In genomic region chr18:64539852-64540251, GRCh38 we compare ENCODE assay signal across 21 cellular contexts.
"Had no signal": no experiment of that assay in that cellular context is flagged by ENCODE, and none has a peak within 500 bp of the region (broad histone marks: within the 10 kb centered on the region; RNA-seq: fewer than 3 reads in every experiment).

No MANE protein-coding gene starts in this region.

- H3K27me3 ChIP-seq: foreskin keratinocyte had no signal

- ATAC-seq: activated CD4-positive, alpha-beta T cell treated with anti-CD3 and anti-CD28 coated beads for 36 hours; activated naive CD8-positive, alpha-beta T cell treated with anti-CD3 and anti-CD28 coated beads, Interleukin-2, amount 50 U/mL, for 24 hours; foreskin keratinocyte; left ventricle myocardium superior; mucosa of descending colon; sciatic nerve; stimulated activated effector memory CD8-positive, alpha-beta T cell treated with anti-CD3 and anti-CD28 coated beads, Interleukin-12 subunit alpha, Interleukin-12 subunit beta, amount 100 ng/mL, for 72 hours; T-cell had no signal

- H3K4me3 ChIP-seq: mucosa of descending colon had no signal

- H3K4me3 Mint-ChIP-seq: activated B cell treated with CpG ODN at 0.5 μM for 24 hours; activated CD4-positive, alpha-beta T cell treated with anti-CD3 and anti-CD28 coated beads for 36 hours; activated naive CD8-positive, alpha-beta T cell treated with anti-CD3 and anti-CD28 coated beads, Interleukin-2, amount 50 U/mL, for 24 hours; brain; immature natural killer cell; stimulated activated effector memory CD8-positive, alpha-beta T cell treated with anti-CD3 and anti-CD28 coated beads, Interleukin-12 subunit alpha, Interleukin-12 subunit beta, amount 100 ng/mL, for 72 hours; T-cell; T-helper 2 cell treated with Interferon-gamma antibody and Interleukin-4, amounts not matched to agents 5 μg/mL and 100 μg/mL, for 36 hours had no signal

- H3K27ac ChIP-seq: foreskin keratinocyte had no signal

- H3K36me3 Mint-ChIP-seq: brain; immature natural killer cell; stimulated activated effector memory CD8-positive, alpha-beta T cell treated with anti-CD3 and anti-CD28 coated beads, Interleukin-12 subunit alpha, Interleukin-12 subunit beta, amount 100 ng/mL, for 72 hours; T-cell had no signal

- H3K4me1 ChIP-seq: foreskin keratinocyte had no signal

- H3K9me3 ChIP-seq: mucosa of descending colon had no signal

- H3K9me3 Mint-ChIP-seq: activated B cell treated with CpG ODN at 0.5 μM for 24 hours had no signal

- H3K27me3 Mint-ChIP-seq: activated B cell treated with CpG ODN at 0.5 μM for 24 hours; activated CD4-positive, alpha-beta T cell treated with anti-CD3 and anti-CD28 coated beads for 36 hours; activated naive CD8-positive, alpha-beta T cell treated with anti-CD3 and anti-CD28 coated beads, Interleukin-2, amount 50 U/mL, for 24 hours; brain; T-cell had no signal

- H3K27ac Mint-ChIP-seq: activated B cell treated with CpG ODN at 0.5 μM for 24 hours; activated CD4-positive, alpha-beta T cell treated with anti-CD3 and anti-CD28 coated beads for 36 hours; activated naive CD8-positive, alpha-beta T cell treated with anti-CD3 and anti-CD28 coated beads, Interleukin-2, amount 50 U/mL, for 24 hours; brain; immature natural killer cell; stimulated activated effector memory CD8-positive, alpha-beta T cell treated with anti-CD3 and anti-CD28 coated beads, Interleukin-12 subunit alpha, Interleukin-12 subunit beta, amount 100 ng/mL, for 72 hours; T-cell; T-helper 2 cell treated with Interferon-gamma antibody and Interleukin-4, amounts not matched to agents 5 μg/mL and 100 μg/mL, for 36 hours had no signal

- DNase-seq: activated B cell treated with CpG ODN at 0.5 μM for 24 hours; activated CD4-positive, alpha-beta T cell treated with anti-CD3 and anti-CD28 coated beads for 36 hours; activated CD4-positive, alpha-beta T cell treated with anti-CD3 and anti-CD28 coated beads, Interleukin-2, amount 50 U/mL, for 4 hours; activated gamma-delta T cell; activated naive CD4-positive, alpha-beta T cell treated with anti-CD3 and anti-CD28 coated beads, Interleukin-2, amount 50 U/mL, for 16 hours; activated naive CD8-positive, alpha-beta T cell treated with anti-CD3 and anti-CD28 coated beads, Interleukin-2, amount 50 U/mL, for 24 hours; caudate nucleus; dermis blood vessel endothelial cell; effector CD8-positive, alpha-beta T cell; foreskin keratinocyte; immature natural killer cell; left ventricle myocardium superior; mucosa of descending colon; posterior cingulate gyrus; small intestine; stimulated activated CD4-positive, alpha-beta T cell treated with anti-CD3 and anti-CD28 coated beads, Interleukin-2, amount 100 ng/mL, for 24 hours; T-cell had no signal

- H3K4me1 Mint-ChIP-seq: activated B cell treated with CpG ODN at 0.5 μM for 24 hours; activated CD4-positive, alpha-beta T cell treated with anti-CD3 and anti-CD28 coated beads for 36 hours; activated naive CD8-positive, alpha-beta T cell treated with anti-CD3 and anti-CD28 coated beads, Interleukin-2, amount 50 U/mL, for 24 hours; brain; immature natural killer cell; stimulated activated effector memory CD8-positive, alpha-beta T cell treated with anti-CD3 and anti-CD28 coated beads, Interleukin-12 subunit alpha, Interleukin-12 subunit beta, amount 100 ng/mL, for 72 hours; T-cell had no signal
